Comparison of ENCODE assay signal across 12 cellular contexts in the genomic region with DNA sequence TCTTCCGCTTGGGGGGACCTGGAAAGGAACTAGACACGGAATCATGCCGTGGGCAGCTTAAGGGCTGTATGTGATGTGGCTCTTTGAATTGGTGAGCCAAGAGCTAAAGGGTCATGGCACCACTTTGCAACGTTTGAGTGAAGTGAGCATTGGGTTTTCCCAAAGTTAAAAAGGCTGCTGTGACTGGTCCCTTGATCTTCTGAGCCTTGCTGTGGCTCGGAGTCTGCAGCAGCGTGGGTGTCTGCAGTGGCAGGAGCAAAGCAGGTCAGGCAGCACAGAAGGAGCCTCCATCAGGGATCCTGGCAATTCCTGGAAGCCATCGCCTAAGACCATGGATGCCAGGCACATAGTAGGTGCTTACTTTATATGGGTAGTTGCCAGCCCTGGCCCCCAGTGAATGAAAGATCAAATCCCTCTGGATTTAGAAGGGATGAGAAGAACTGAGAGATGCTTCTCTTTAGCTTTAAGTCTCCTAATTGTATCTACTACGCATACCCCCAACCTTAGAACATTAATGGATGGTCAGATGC. TPM values are rescaled to one million over a fixed set of nuclear protein-coding genes. Genes with fewer than 3 reads are reported as not detected.
DNase-seq lines count a peak whose midpoint lies in the region; ATAC-seq, FAIRE-seq and TF ChIP-seq lines count a peak whose summit lies in the region.
"Had no signal": no experiment of that assay in that cellular context is flagged by ENCODE, and none has a peak within 500 bp of the region (broad histone marks: within the 10 kb centered on the region; RNA-seq: fewer than 3 reads in every experiment).

No MANE protein-coding gene starts in this region.

- no peak for TF ChIP-seq EP300 in K562 (IDR thresholded peaks at IDR 0.05; ENCODE audit: low read length)

- H3K27me3 ChIP-seq in NT2/D1 (ENCODE audit: insufficient read depth, insufficient read length) (no peaks in the 10 kb centered on the region), K562 (ENCODE audit: control insufficient read depth in 2 of 2, insufficient read depth in 2 of 2, low read length in 2 of 2) (no peaks in the 10 kb centered on the region)
- H3K27me3 ChIP-seq: transverse colon had no signal

- H2AFZ ChIP-seq in K562 (ENCODE audit: low read depth, low read length), result peak overlapping the region; percentile 93

- H3K9ac ChIP-seq in NT2/D1 (ENCODE audit: insufficient read length, low read depth) (peak overlapping the region; percentile 94), K562 (ENCODE audit: insufficient read depth in 1 of 2, low read depth in 2 of 2, low read length in 2 of 2) (peak overlapping the region; percentile 77 to 78; a peak in 3 of 4 replicates)

- H3K27ac ChIP-seq in K562 (ENCODE audit: extremely low read depth, low read depth, low read length), result no peak overlapping the region
- H3K27ac ChIP-seq: 22Rv1 had no signal

- TF ChIP-seq CTCF in K562 (IDR thresholded peaks at IDR 0.05 in 2 of 3, conservative IDR thresholded peaks at IDR 0.05 in 1 of 3; ENCODE audit: insufficient read depth in 2 of 3, low read depth in 1 of 3, low read length in 3 of 3), result no peak
- no peak for TF ChIP-seq CTCF in osteocyte (IDR thresholded peaks at IDR 0.05)
- no peak for TF ChIP-seq CTCF in GM10266 (IDR thresholded peaks at IDR 0.05; ENCODE audit: control insufficient read depth, insufficient read depth, low read depth, missing control alignments)

- H4K20me1 ChIP-seq in K562 (replicated peaks; ENCODE audit: control insufficient read depth, insufficient read depth, low read length), result no peaks in the 10 kb centered on the region

- H3K27me3 Mint-ChIP-seq in osteocyte (ENCODE audit: unreplicated experiment), result no peaks in the 10 kb centered on the region

- H3K4me1 ChIP-seq in NT2/D1 (ENCODE audit: insufficient read depth, insufficient read length), result no peaks in the 10 kb centered on the region
- H3K4me1 ChIP-seq in K562 (replicated peaks in 1 of 2; ENCODE audit: control insufficient read depth in 2 of 2, insufficient read depth in 2 of 2, low read length in 2 of 2), result peaks cover 14 to 18% of the 10 kb centered on the region in 2 experiments

- no TSS peak for BruUV-seq in K562 (replicated peaks; lab: Mats Ljungman, UMichigan)

- FAIRE-seq in K562 (lab: Jason Lieb, UNC), result no peak

- intact Hi-C loops in K562 (cut with micrococcal nuclease), result loop anchor here (5.0 kb wide), 1 partner anchor 1285 kb away; a partner anchor contains a TSS

- peak overlapping the region; percentile 95 for H3K4me2 ChIP-seq in K562 (ENCODE audit: insufficient read depth, low read length)

- no peak for TF ChIP-seq RAD21 in K562 (CRISPR knock-in tag; conservative IDR thresholded peaks at IDR 0.05 in 1 of 2, IDR thresholded peaks at IDR 0.05 in 1 of 2)

- no peaks in the 10 kb centered on the region for H3K36me3 Mint-ChIP-seq in osteocyte (ENCODE audit: unreplicated experiment)

- WGBS in K562 (ENCODE audit: insufficient coverage, low coverage, missing lambda C conversion rate), result 63% methylated on average over 8 of the region's 8 CpGs

- POLR2A ChIA-PET in K562 (lab: Yijun Ruan, JAX), result interaction anchor here (2.0 kb wide), 1 partner anchor 9 kb away, joined by 5 read pairs; no protein-coding TSS in a partner anchor

- peaks cover 48% of the 10 kb centered on the region for H3K4me1 Mint-ChIP-seq in osteocyte (ENCODE audit: unreplicated experiment)

- DNase-seq in NCI-H2227 (lab: John Stamatoyannopoulos, UW; ENCODE audit: unreplicated experiment) (peak; percentile 15), NCI-H2227 treated with DMSO at 0.1 percent for 48 hours (lab: John Stamatoyannopoulos, UW) (no peak), NT2/D1 (ENCODE audit: low read depth, low spot score) (no peak), K562 (ENCODE audit: extremely low read depth in 1 of 4, low spot score in 3 of 4) (peak in 1 of 4 experiments; percentile 20), osteocyte (ENCODE audit: extremely low spot score, unreplicated experiment) (no peak), GM10266 (ENCODE audit: extremely low spot score) (no peak), NCI-H1105 (lab: John Stamatoyannopoulos, UW) (no peak), NCI-H146 (lab: John Stamatoyannopoulos, UW) (no peak)
- DNase-seq: NCI-H1048, transverse colon had no signal

- peak overlapping the region; percentile 93 for H3K4me3 Mint-ChIP-seq in osteocyte (ENCODE audit: unreplicated experiment)

- H3K27ac Mint-ChIP-seq in osteocyte (ENCODE audit: unreplicated experiment), result no peak overlapping the region

- H3K79me2 ChIP-seq in K562 (ENCODE audit: control insufficient read depth, insufficient read depth, low read length), result peaks cover 47% of the 10 kb centered on the region

- H3K9me3 Mint-ChIP-seq in osteocyte (ENCODE audit: unreplicated experiment), result no peaks in the 10 kb centered on the region

- H3K4me3 ChIP-seq in NT2/D1 (ENCODE audit: insufficient read length, low read depth) (peak overlapping the region; percentile 92), K562 (peak overlapping the region; percentile 81)

- H3K9me3 ChIP-seq in NT2/D1 (ENCODE audit: insufficient read depth, low read length) (no peaks in the 10 kb centered on the region; the same call in 1 of the 2 replicates), K562 (replicated peaks; ENCODE audit: control insufficient read depth, insufficient read depth, low read depth, low read length) (no peaks in the 10 kb centered on the region)
- H3K9me3 ChIP-seq: transverse colon had no signal

- in situ Hi-C loops in K562 (cut with MboI), result no loop called here

- TF ChIP-seq POLR2A in K562 (conservative IDR thresholded peaks at IDR 0.05), result no peak

- H3K36me3 ChIP-seq in NT2/D1 (ENCODE audit: insufficient read depth, insufficient read length, low read length), result peaks cover 10% of the 10 kb centered on the region
- H3K36me3 ChIP-seq in K562 (ENCODE audit: control insufficient read depth, insufficient read depth, low read length), result no peaks in the 10 kb centered on the region
- H3K36me3 ChIP-seq: transverse colon had no signal

- H3K9me1 ChIP-seq in K562 (ENCODE audit: control insufficient read depth, insufficient read depth, low read length), result no peaks in the 10 kb centered on the region

- ATAC-seq in K562, result no peak
- ATAC-seq: left lobe of liver had no signal

- CTCF ChIA-PET in K562 (lab: Yijun Ruan, JAX; ENCODE audit: low intra/inter-chr PET ratio), result interaction anchor here (0.7 kb wide), 1 partner anchor 46 kb away, joined by 3 read pairs; no protein-coding TSS in a partner anchor

TF ChIP-seq in K562, 482 proteins besides CTCF, POLR2A, EP300 and RAD21:
- TF ChIP-seq, protein P1, sequence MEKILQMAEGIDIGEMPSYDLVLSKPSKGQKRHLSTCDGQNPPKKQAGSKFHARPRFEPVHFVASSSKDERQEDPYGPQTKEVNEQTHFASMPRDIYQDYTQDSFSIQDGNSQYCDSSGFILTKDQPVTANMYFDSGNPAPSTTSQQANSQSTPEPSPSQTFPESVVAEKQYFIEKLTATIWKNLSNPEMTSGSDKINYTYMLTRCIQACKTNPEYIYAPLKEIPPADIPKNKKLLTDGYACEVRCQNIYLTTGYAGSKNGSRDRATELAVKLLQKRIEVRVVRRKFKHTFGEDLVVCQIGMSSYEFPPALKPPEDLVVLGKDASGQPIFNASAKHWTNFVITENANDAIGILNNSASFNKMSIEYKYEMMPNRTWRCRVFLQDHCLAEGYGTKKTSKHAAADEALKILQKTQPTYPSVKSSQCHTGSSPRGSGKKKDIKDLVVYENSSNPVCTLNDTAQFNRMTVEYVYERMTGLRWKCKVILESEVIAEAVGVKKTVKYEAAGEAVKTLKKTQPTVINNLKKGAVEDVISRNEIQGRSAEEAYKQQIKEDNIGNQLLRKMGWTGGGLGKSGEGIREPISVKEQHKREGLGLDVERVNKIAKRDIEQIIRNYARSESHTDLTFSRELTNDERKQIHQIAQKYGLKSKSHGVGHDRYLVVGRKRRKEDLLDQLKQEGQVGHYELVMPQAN (IDR thresholded peaks at IDR 0.05; ENCODE audit: borderline replicate concordance), result no peak
- TF ChIP-seq HDAC1 (IDR thresholded peaks at IDR 0.05), result no peak
- no peak for TF ChIP-seq RBM25 (IDR thresholded peaks at IDR 0.05; ENCODE audit: low read depth, low read length, severe bottlenecking)
- no peak for TF ChIP-seq ARID1B (IDR thresholded peaks at IDR 0.05)
- TF ChIP-seq ZKSCAN1 (IDR thresholded peaks at IDR 0.05; ENCODE audit: low read depth, low read length), result peak; percentile 95
- no peak for TF ChIP-seq OTX1 (CRISPR knock-in tag; IDR thresholded peaks at IDR 0.05)
- TF ChIP-seq NFIX (CRISPR knock-in tag; IDR thresholded peaks at IDR 0.05; ENCODE audit: low read depth), result no peak
- TF ChIP-seq TCF7L2 (IDR thresholded peaks at IDR 0.05; ENCODE audit: low read depth, low read length), result no peak
- no peak for TF ChIP-seq XRCC5 (IDR thresholded peaks at IDR 0.05; ENCODE audit: low read depth, low read length)
TF ChIP-seq in K562: peak in this region for 1.

RNA-seq across cellular contexts. Expression of a gene that starts 1.8 kb away (rescaled TPM):
- 31.0 and 35.4 TPM in 2 replicates for total RNA-seq in K562 (2011; cell fraction: chromatin; rRNA removed; ENCODE audit: low replicate concordance)
- 16.8 and 19.5 TPM in 2 replicates for total RNA-seq in K562 (2011; cell fraction: nucleolus; rRNA removed)
- total RNA-seq in K562 (2011; cell fraction: nucleoplasm; rRNA removed), result 26.3 and 36.2 TPM in 2 replicates
- total RNA-seq in K562 (2014; rRNA removed) (39.9 and 42.7 TPM in 2 replicates), K562 (2014; rRNA removed; fragmentation: Illumina TruSeq; extraction: Trizol) (48.2 and 50.5 TPM in 2 replicates), K562 (2015; rRNA removed; fragmentation: Illumina TruSeq; extraction: Trizol) (50.2 and 51.6 TPM in 2 replicates), K562 (2021) (33.6 and 36.5 TPM in 2 replicates), osteocyte (44.7 and 46.8 TPM in 2 replicates)
- polyA plus RNA-seq in K562 (2011; rRNA removed) (59.7 and 81.3 TPM in 2 replicates), K562 (2014; fragmentation: Illumina TruSeq; extraction: Trizol) (49.3 and 52.3 TPM in 2 replicates), K562 (2014; fragmentation: Nextera tagmentation; extraction: Ambion mirVana) (10 to 100 TPM; 13.8 to 16.6 TPM), K562 (2014; rRNA removed) (38.2 and 39.9 TPM in 2 replicates)
- 24.1 and 32.1 TPM in 2 replicates for polyA plus RNA-seq in K562 (2011; cell fraction: cytosol; rRNA removed)
- 74.1 and 86.5 TPM in 2 replicates for polyA plus RNA-seq in K562 (2011; cell fraction: nucleus; rRNA removed)
- 38.9 and 44.6 TPM in 2 replicates for polyA plus RNA-seq in K562 (2012)
- polyA minus RNA-seq in K562 (2011; rRNA and poly(A)+ RNA removed), result 39.9 and 41.4 TPM in 2 replicates
- polyA minus RNA-seq in K562 (2011; cell fraction: cytosol; rRNA and poly(A)+ RNA removed), result 15.2 and 16.8 TPM in 2 replicates
- polyA minus RNA-seq in K562 (2011; cell fraction: nucleus; rRNA and poly(A)+ RNA removed), result 17.0 and 23.4 TPM in 2 replicates
